8 cellular contexts compared by ENCODE assay signal in genomic region chr12:6363330-6364036, GRCh38.
DNase-seq lines count a peak whose midpoint lies in the region; ATAC-seq, FAIRE-seq and TF ChIP-seq lines count a peak whose summit lies in the region.

No MANE protein-coding gene starts in this region.

- DNase-seq in H54 (ENCODE audit: insufficient read length, low spot score) (peak; percentile 74), T1000 (lab: John Stamatoyannopoulos, UW) (peak; percentile 33), astrocyte of the spinal cord (ENCODE audit: low read depth, low spot score) (peak; percentile 47), iPS-NIHi11 (ENCODE audit: low spot score) (peak; percentile 98)
- DNase-seq in stimulated activated CD4-positive, alpha-beta T cell treated with anti-CD3 and anti-CD28 coated beads, Interleukin-15, amount 100 ng/mL, for 24 hours, result peak; percentile 83

- FAIRE-seq in H54 (lab: Jason Lieb, UNC), result no peak

- TF ChIP-seq CTCF in 22Rv1 (IDR thresholded peaks at IDR 0.05) (peak; percentile 25), astrocyte of the spinal cord (IDR thresholded peaks at IDR 0.05; ENCODE audit: low read depth, low read length) (no peak)

- ATAC-seq in GM18505 (IDR thresholded peaks at IDR 0.05; ENCODE audit: unreplicated experiment) (no peak), HG03025 (IDR thresholded peaks at IDR 0.05; ENCODE audit: low FRiP score, unreplicated experiment) (no peak)

- peak overlapping the region; percentile 32 for H3K4me3 ChIP-seq in astrocyte of the spinal cord (ENCODE audit: low read depth, low read length)

- TF ChIP-seq POLR2A in H54 (IDR thresholded peaks at IDR 0.05; ENCODE audit: low read depth, low read length), result no peak
- TF ChIP-seq POLR2A in GM18505 (IDR thresholded peaks at IDR 0.05; ENCODE audit: borderline replicate concordance, extremely low read depth, insufficient read depth, insufficient read length), result no peak

- in situ Hi-C loops in astrocyte of the spinal cord (cut with HindIII; ENCODE audit: low sequenced_read_pairs), result no loop called here

- peak overlapping the region; percentile 96 for H3K27ac ChIP-seq in 22Rv1

Comparison
In these comparisons a context has a peak if more than half of its experiments do, and no peak if none do; other contexts are left out.
1. DNase-seq: peak in every context shown above with its lines; median percentile 98 in iPS-NIHi11; 83 in stimulated activated CD4-positive, alpha-beta T cell treated with anti-CD3 and anti-CD28 coated beads, Interleukin-15, amount 100 ng/mL, for 24 hours; 74 in H54; 47 in astrocyte of the spinal cord; 33 in T1000.